19 cellular contexts compared by ENCODE assay signal in the genomic region with DNA sequence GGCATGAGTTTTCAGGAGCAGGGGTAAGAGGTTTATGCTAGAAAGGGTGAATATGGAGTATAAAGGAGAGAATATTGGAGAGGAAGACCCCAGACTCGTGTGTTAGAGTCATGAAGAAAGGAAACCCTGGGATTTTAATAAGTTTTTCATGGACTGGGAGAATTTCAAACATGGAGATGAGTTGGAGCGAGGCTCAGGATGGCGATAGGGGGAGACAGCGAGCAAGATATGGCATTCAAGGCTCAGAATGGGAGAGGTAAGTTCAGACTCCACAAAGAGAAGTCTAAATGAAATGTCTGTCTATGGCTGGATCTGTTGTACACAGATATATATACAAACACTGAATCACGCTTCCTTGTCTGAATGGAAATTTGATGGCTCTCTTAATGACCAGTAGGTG.
DNase-seq lines count a peak whose midpoint lies in the region; ATAC-seq and TF ChIP-seq lines count a peak whose summit lies in the region.
"Had no signal": no experiment of that assay in that cellular context is flagged by ENCODE, and none has a peak within 500 bp of the region (broad histone marks: within the 10 kb centered on the region; RNA-seq: fewer than 3 reads in every experiment).

No MANE protein-coding gene starts in this region.

- CTCF ChIA-PET in PC-9 (lab: Charles Lee), result no interaction called here

- H3K27ac Mint-ChIP-seq in naive thymus-derived CD8-positive, alpha-beta T cell, result no peak overlapping the region
- H3K27ac Mint-ChIP-seq: activated CD4-positive, alpha-beta memory T cell treated with anti-CD3 and anti-CD28 coated beads for 36 hours; activated naive CD8-positive, alpha-beta T cell treated with anti-CD3 and anti-CD28 coated beads for 36 hours had no signal

- H3F3A ChIP-seq in PC-9 (ENCODE audit: insufficient read depth, low read depth), result no peaks in the 10 kb centered on the region

- no peak overlapping the region for H3K27ac ChIP-seq in PC-9
- H3K27ac ChIP-seq: sigmoid colon had no signal

- H3K27me3 Mint-ChIP-seq in naive thymus-derived CD8-positive, alpha-beta T cell, result peaks cover 4 to 13% (median 9%) of the 10 kb centered on the region in 5 donors

- H3K9me3 ChIP-seq in BE2C (no peaks in the 10 kb centered on the region), PC-9 (ENCODE audit: insufficient read depth, low read depth) (no peaks in the 10 kb centered on the region)
- H3K9me3 ChIP-seq: Caco-2, sigmoid colon had no signal

- no peak overlapping the region for H3K4me3 ChIP-seq in BE2C (ENCODE audit: low read depth, low read length)
- no peak overlapping the region for H3K4me3 ChIP-seq in GM12875 (ENCODE audit: low read depth, low read length)
- no peak overlapping the region for H3K4me3 ChIP-seq in PC-9
- H3K4me3 ChIP-seq in epithelial cell of proximal tubule (ENCODE audit: low read depth, low read length), result no peak overlapping the region
- H3K4me3 ChIP-seq: sigmoid colon had no signal

- ATAC-seq in naive thymus-derived CD8-positive, alpha-beta T cell, result no peak
- no peak for ATAC-seq in HG03139 (IDR thresholded peaks at IDR 0.05; ENCODE audit: unreplicated experiment)
- ATAC-seq: activated T-cell treated with anti-CD3 and anti-CD28 coated beads, Interleukin-2, amount 50 U/mL, for 4 hours; left lobe of liver had no signal

- H3K4me1 ChIP-seq in BE2C, result no peaks in the 10 kb centered on the region
- no peaks in the 10 kb centered on the region for H3K4me1 ChIP-seq in PC-9 (replicated peaks; ENCODE audit: insufficient read depth)
- H3K4me1 ChIP-seq: Caco-2, sigmoid colon had no signal

- H2AFZ ChIP-seq in PC-9, result no peak overlapping the region

- H3K36me3 ChIP-seq in BE2C (no peaks in the 10 kb centered on the region), PC-9 (ENCODE audit: low read depth) (no peaks in the 10 kb centered on the region)
- H3K36me3 ChIP-seq: sigmoid colon had no signal

- DNase-seq in BE2C (peak; percentile 5), PC-9 (no peak), epithelial cell of proximal tubule (ENCODE audit: low read depth) (no peak), glomerular visceral epithelial cell (ENCODE audit: extremely low spot score) (no peak), germinal center (ENCODE audit: low spot score) (no peak)
- DNase-seq in naive thymus-derived CD8-positive, alpha-beta T cell, result no peak
- DNase-seq: activated CD4-positive, alpha-beta memory T cell treated with anti-CD3 and anti-CD28 coated beads for 36 hours; activated naive CD8-positive, alpha-beta T cell treated with anti-CD3 and anti-CD28 coated beads for 36 hours; activated T-cell treated with anti-CD3 and anti-CD28 coated beads, Interleukin-2, amount 50 U/mL, for 4 hours; Caco-2; effector CD8-positive, alpha-beta T cell; NCI-H1694; NCI-H446; occipital lobe; sigmoid colon; stimulated activated CD4-positive, alpha-beta T cell treated with anti-CD3 and anti-CD28 coated beads, Interleukin-2, amount 100 ng/mL, for 24 hours had no signal

- H3K9me2 ChIP-seq in PC-9 (ENCODE audit: insufficient read depth), result no peaks in the 10 kb centered on the region

- H3K27me3 ChIP-seq in BE2C (no peaks in the 10 kb centered on the region), PC-9 (ENCODE audit: insufficient read depth, low read depth) (no peaks in the 10 kb centered on the region)
- H3K27me3 ChIP-seq: sigmoid colon had no signal

- POLR2A ChIA-PET in PC-9 (lab: Charles Lee; ENCODE audit: unreplicated experiment), result no interaction called here
- POLR2A ChIA-PET in naive thymus-derived CD8-positive, alpha-beta T cell (lab: Charles Lee), result no interaction called here

- BruUV-seq in PC-9 (replicated peaks; lab: Mats Ljungman, UMichigan), result no TSS peak

- peaks cover 0 to 10% (median 0%) of the 10 kb centered on the region in 9 donors for H3K9me3 Mint-ChIP-seq in naive thymus-derived CD8-positive, alpha-beta T cell
- H3K9me3 Mint-ChIP-seq: activated CD4-positive, alpha-beta memory T cell treated with anti-CD3 and anti-CD28 coated beads for 36 hours; activated naive CD8-positive, alpha-beta T cell treated with anti-CD3 and anti-CD28 coated beads for 36 hours; activated T-cell treated with anti-CD3 and anti-CD28 coated beads, Interleukin-2, amount 50 U/mL, for 4 hours had no signal

- TF ChIP-seq CTCF in BE2C (IDR thresholded peaks at IDR 0.05; ENCODE audit: low read depth, low read length) (peak; percentile 40), GM12875 (IDR thresholded peaks at IDR 0.05; ENCODE audit: borderline replicate concordance, insufficient read depth, low read depth, low read length) (0 out of 2 replicates have a peak, but pooled peaks have one; percentile 23), PC-9 (conservative IDR thresholded peaks at IDR 0.05) (0 out of 2 replicates have a peak, but pooled peaks have one; percentile 23), epithelial cell of proximal tubule (conservative IDR thresholded peaks at IDR 0.05; ENCODE audit: low read depth, low read length) (peak; percentile 27)

- no peaks in the 10 kb centered on the region for H3K79me2 ChIP-seq in PC-9 (ENCODE audit: low read depth)

- no peaks in the 10 kb centered on the region for H3K36me3 Mint-ChIP-seq in naive thymus-derived CD8-positive, alpha-beta T cell
- H3K36me3 Mint-ChIP-seq: activated CD4-positive, alpha-beta memory T cell treated with anti-CD3 and anti-CD28 coated beads for 36 hours; activated naive CD8-positive, alpha-beta T cell treated with anti-CD3 and anti-CD28 coated beads for 36 hours had no signal

- no peaks in the 10 kb centered on the region for H4K20me1 ChIP-seq in PC-9 (ENCODE audit: insufficient read depth)

- H3K4me2 ChIP-seq in PC-9, result no peak overlapping the region

- H3K4me1 Mint-ChIP-seq in naive thymus-derived CD8-positive, alpha-beta T cell, result peaks cover 0 to 4% (median 0%) of the 10 kb centered on the region in 4 donors
- H3K4me1 Mint-ChIP-seq: activated naive CD8-positive, alpha-beta T cell treated with anti-CD3 and anti-CD28 coated beads for 36 hours had no signal

- H3K4me3 Mint-ChIP-seq in naive thymus-derived CD8-positive, alpha-beta T cell, result no peak overlapping the region
- H3K4me3 Mint-ChIP-seq: activated CD4-positive, alpha-beta memory T cell treated with anti-CD3 and anti-CD28 coated beads for 36 hours; activated naive CD8-positive, alpha-beta T cell treated with anti-CD3 and anti-CD28 coated beads for 36 hours; activated T-cell treated with anti-CD3 and anti-CD28 coated beads, Interleukin-2, amount 50 U/mL, for 4 hours had no signal

- intact Hi-C loops in PC-9 (cut with micrococcal nuclease; ENCODE audit: unreplicated experiment), result no loop called here
